Comparison of ENCODE assay signal across 3 cellular contexts in the genomic region with DNA sequence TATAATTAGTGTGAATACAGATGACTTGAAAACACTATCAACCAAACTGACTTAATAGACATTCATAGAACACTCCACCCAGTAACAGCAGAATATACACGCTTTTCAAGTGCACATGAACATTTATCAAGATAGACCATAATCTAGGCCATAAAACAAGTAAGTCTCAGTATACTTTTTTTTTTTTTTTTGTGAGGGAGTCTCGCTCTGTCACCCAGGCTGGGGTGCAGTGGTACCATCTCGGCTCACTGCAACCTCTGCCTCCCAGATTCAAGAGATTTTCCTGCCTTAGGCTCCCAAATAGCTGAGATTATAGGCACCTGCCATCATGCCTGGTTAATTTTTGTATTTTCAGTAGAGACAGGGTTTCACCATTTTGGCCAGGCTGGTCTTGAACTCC. TPM values are rescaled to one million over a fixed set of nuclear protein-coding genes. Genes with fewer than 3 reads are reported as not detected.
"Had no signal": no experiment of that assay in that cellular context is flagged by ENCODE, and none has a peak within 500 bp of the region (broad histone marks: within the 10 kb centered on the region; RNA-seq: fewer than 3 reads in every experiment).

No MANE protein-coding gene starts in this region.

RNA-seq across cellular contexts. Expression of gene MYCN, which starts 36.4 kb away (rescaled TPM):
- total RNA-seq: LHCN-M2, M059J, MCF 10A had no signal
